8 cellular contexts compared by ENCODE assay signal in genomic region chr7:134780166-134780853, GRCh38. TPM values are rescaled to one million over a fixed set of nuclear protein-coding genes. Genes with fewer than 3 reads are reported as not detected.
A peak's percentile ranks its signal among the peaks of the same experiment; 100 is the strongest.
DNase-seq lines count a peak whose midpoint lies in the region; ATAC-seq and TF ChIP-seq lines count a peak whose summit lies in the region.
"Had no signal": no experiment of that assay in that cellular context is flagged by ENCODE, and none has a peak within 500 bp of the region (broad histone marks: within the 10 kb centered on the region; RNA-seq: fewer than 3 reads in every experiment).

No MANE protein-coding gene starts in this region.

- H3K9me3 ChIP-seq in RWPE2 (ENCODE audit: severe bottlenecking) (no peaks in the 10 kb centered on the region), esophagus muscularis mucosa (no peaks in the 10 kb centered on the region), mucosa of stomach (ENCODE audit: control insufficient read depth, low read length) (no peaks in the 10 kb centered on the region)

- intact Hi-C loops in esophagus muscularis mucosa (cut with DNase I): loop anchor here (5.0 to 10.0 kb wide), 2 partner anchors 52 to 154 kb away; no protein-coding TSS in a partner anchor

- H3K27me3 ChIP-seq in RWPE2 (ENCODE audit: insufficient read depth, poor library complexity, severe bottlenecking) (no peaks in the 10 kb centered on the region), esophagus muscularis mucosa (no peaks in the 10 kb centered on the region), mucosa of stomach (ENCODE audit: control insufficient read depth, insufficient read depth, low read length) (no peaks in the 10 kb centered on the region)

- TF ChIP-seq CTCF in RWPE2 (IDR thresholded peaks at IDR 0.05; ENCODE audit: poor library complexity, severe bottlenecking): no peak
- no peak for TF ChIP-seq CTCF in esophagus muscularis mucosa (IDR thresholded peaks at IDR 0.05)

- no peak for DNase-seq in RWPE2 (ENCODE audit: low spot score)
- peak; percentile 45 for DNase-seq in esophagus muscularis mucosa (ENCODE audit: extremely low spot score)
- DNase-seq in NCI-H128 (lab: John Stamatoyannopoulos, UW; ENCODE audit: unreplicated experiment): no peak
- DNase-seq in mucosa of gallbladder (ENCODE audit: low spot score): no peak
- DNase-seq: activated CD4-positive, CD25-positive, alpha-beta regulatory T cell treated with anti-CD3 and anti-CD28 coated beads, Interleukin-2, amount 50 U/mL, for 72 hours had no signal

- H3K9ac ChIP-seq in mucosa of stomach (ENCODE audit: low read length): peak overlapping the region; percentile 64

- ATAC-seq in RWPE2 (ENCODE audit: low read depth): no peak
- no peak for ATAC-seq in GM19395 (IDR thresholded peaks at IDR 0.05; ENCODE audit: unreplicated experiment)

- H3K27ac ChIP-seq in RWPE2 (ENCODE audit: poor library complexity, severe bottlenecking) (peak overlapping the region; percentile 90), esophagus muscularis mucosa (replicated peaks in 1 of 4) (peak overlapping the region; percentile 89 to 95 (median 92)), urinary bladder (ENCODE audit: low read depth) (peak overlapping the region; percentile 52)

- WGBS in esophagus muscularis mucosa: 5% methylated on average over 5 of the region's 5 CpGs
- 11% methylated on average over 5 of the region's 5 CpGs for WGBS in urinary bladder

- TF ChIP-seq EP300 in esophagus muscularis mucosa (IDR thresholded peaks at IDR 0.05): no peak

- H3K4me1 ChIP-seq in RWPE2 (ENCODE audit: insufficient read depth, poor library complexity, severe bottlenecking): peaks cover 22% of the 10 kb centered on the region
- H3K4me1 ChIP-seq in esophagus muscularis mucosa: peaks cover 24 to 39% (median 31%) of the 10 kb centered on the region in 4 donors
- no peaks in the 10 kb centered on the region for H3K4me1 ChIP-seq in mucosa of stomach (ENCODE audit: control insufficient read depth, insufficient read depth, low read length)
- no peaks in the 10 kb centered on the region for H3K4me1 ChIP-seq in urinary bladder (ENCODE audit: insufficient read depth)

- H3K36me3 ChIP-seq in RWPE2 (ENCODE audit: low read depth) (peaks cover 37% of the 10 kb centered on the region), esophagus muscularis mucosa (peaks cover 0 to 9% (median 6%) of the 10 kb centered on the region in 4 donors), mucosa of stomach (ENCODE audit: control insufficient read depth, insufficient read depth, low read length) (no peaks in the 10 kb centered on the region), urinary bladder (ENCODE audit: insufficient read depth) (no peaks in the 10 kb centered on the region)

- H3K4me3 ChIP-seq in RWPE2 (ENCODE audit: severe bottlenecking) (peak overlapping the region; percentile 60), esophagus muscularis mucosa (peak overlapping the region; percentile 51 to 70 (median 62)), mucosa of stomach (ENCODE audit: low read length) (peak overlapping the region; percentile 31), urinary bladder (ENCODE audit: low read depth, low read length) (peak overlapping the region; percentile 79)

- TF ChIP-seq POLR2A in esophagus muscularis mucosa (IDR thresholded peaks at IDR 0.05; ENCODE audit: low read depth): no peak

RNA-seq across cellular contexts. Expression of gene CALD1, which starts 0.9 kb away (rescaled TPM):
- 1,000 to 10,000 TPM; 2,057 to 3,140 (median 2,687) TPM for total RNA-seq in esophagus muscularis mucosa
- total RNA-seq in urinary bladder: 616 TPM
- polyA plus RNA-seq in urinary bladder: 1,279 TPM
- total RNA-seq in mucosa of gallbladder: 601 TPM
